ENCODE assay signal across 39 cellular contexts in genomic region chr9:136739509-136739908, GRCh38. TPM values are rescaled to one million over a fixed set of nuclear protein-coding genes. Genes with fewer than 3 reads are reported as not detected.
"Had no signal": no experiment of that assay in that cellular context is flagged by ENCODE, and none has a peak within 500 bp of the region (broad histone marks: within the 10 kb centered on the region; RNA-seq: fewer than 3 reads in every experiment).

No MANE protein-coding gene starts in this region.

- H3K9me3 ChIP-seq: gastrocnemius medialis, heart right ventricle, mucosa of descending colon, neutrophil, pancreas, suprapubic skin, transverse colon, upper lobe of right lung, uterus had no signal

- H3K27me3 ChIP-seq: pancreas had no signal

- H3K4me3 ChIP-seq: gastrocnemius medialis, heart right ventricle, lung, mucosa of descending colon, pancreas, smooth muscle cell, suprapubic skin, transverse colon, upper lobe of right lung, uterus had no signal

- H3K36me3 Mint-ChIP-seq: immature natural killer cell; mesothelial cell of epicardium; naive thymus-derived CD4-positive, alpha-beta T cell had no signal

- H3K4me2 ChIP-seq: smooth muscle cell had no signal

- H3K36me3 ChIP-seq: gastrocnemius medialis, heart right ventricle, neutrophil, pancreas, suprapubic skin, transverse colon, upper lobe of right lung, uterus had no signal

- DNase-seq: effector CD8-positive, alpha-beta T cell; foreskin fibroblast; gastrocnemius medialis; hippocampal formation; immature natural killer cell; islet precursor cell; kidney glomerular epithelial cell; mesenchymal stem cell; mucosa of descending colon; naive thymus-derived CD4-positive, alpha-beta T cell; retina; stimulated activated CD4-positive, alpha-beta T cell treated with anti-CD3 and anti-CD28 coated beads, Interleukin-12 subunit alpha, Interleukin-12 subunit beta, amount 100 ng/mL, for 4 hours; stimulated activated CD4-positive, alpha-beta T cell treated with anti-CD3 and anti-CD28 coated beads, Interleukin-1b, Interleukin-23, amount 100 ng/mL, for 48 hours; stimulated activated CD4-positive, alpha-beta T cell treated with anti-CD3 and anti-CD28 coated beads, Interleukin-4, amount 100 ng/mL, for 1 hour; stimulated activated CD8-positive, alpha-beta memory T cell treated with anti-CD3 and anti-CD28 coated beads, Interleukin-4, amount 100 ng/mL, for 48 hours; stimulated activated naive CD4-positive, alpha-beta T cell; stimulated activated naive CD8-positive, alpha-beta T cell treated with anti-CD3 and anti-CD28 coated beads, Interleukin-15, amount 100 ng/mL, for 72 hours; transverse colon; upper lobe of right lung; uterus had no signal

- H3K4me1 ChIP-seq: gastrocnemius medialis had no signal

- ATAC-seq: esophagus mucosa; gastrocnemius medialis; mucosa of descending colon; naive thymus-derived CD4-positive, alpha-beta T cell; pancreas; sciatic nerve; stimulated activated naive CD8-positive, alpha-beta T cell treated with anti-CD3 and anti-CD28 coated beads, Interleukin-15, amount 100 ng/mL, for 72 hours; upper lobe of right lung had no signal

- H3K27ac ChIP-seq: epithelial cell of prostate, gastrocnemius medialis, heart right ventricle, neutrophil, pancreas, suprapubic skin, transverse colon, upper lobe of right lung, uterus had no signal

- H3K9me3 Mint-ChIP-seq: dendritic cell treated with granulocyte-macrophage colony-stimulating factor and Interleukin-4, amounts not matched to agents 40 ng/mL and 50 ng/mL, for 4 days; immature natural killer cell; mesothelial cell of epicardium; naive thymus-derived CD4-positive, alpha-beta T cell; nephron; stimulated activated naive CD8-positive, alpha-beta T cell treated with anti-CD3 and anti-CD28 coated beads, Interleukin-15, amount 100 ng/mL, for 72 hours had no signal

- H3K27ac Mint-ChIP-seq: dendritic cell treated with granulocyte-macrophage colony-stimulating factor and Interleukin-4, amounts not matched to agents 40 ng/mL and 50 ng/mL, for 4 days; endodermal cell; immature natural killer cell; mesothelial cell of epicardium; naive thymus-derived CD4-positive, alpha-beta T cell; nephron; stimulated activated naive CD8-positive, alpha-beta T cell treated with anti-CD3 and anti-CD28 coated beads, Interleukin-15, amount 100 ng/mL, for 72 hours had no signal

- H3K4me3 Mint-ChIP-seq: dendritic cell treated with granulocyte-macrophage colony-stimulating factor and Interleukin-4, amounts not matched to agents 40 ng/mL and 50 ng/mL, for 4 days; endodermal cell; immature natural killer cell; mesothelial cell of epicardium; nephron; stimulated activated naive CD8-positive, alpha-beta T cell treated with anti-CD3 and anti-CD28 coated beads, Interleukin-15, amount 100 ng/mL, for 72 hours had no signal

- H3K4me1 Mint-ChIP-seq: endodermal cell, immature natural killer cell, nephron had no signal

RNA-seq across cellular contexts. Expression of gene LCN10, which starts 3.2 kb away (rescaled TPM):
- total RNA-seq: cerebellum, glomerular endothelial cell, smooth muscle cell had no signal
- polyA plus RNA-seq: immature natural killer cell, smooth muscle cell had no signal

RNA-seq across cellular contexts. Expression of gene LCN6, which starts 8.8 kb away (rescaled TPM):
- total RNA-seq: cerebellum; endodermal cell; glomerular endothelial cell; liver; mesothelial cell of epicardium; naive thymus-derived CD4-positive, alpha-beta T cell; pulmonary artery endothelial cell; smooth muscle cell had no signal
- polyA plus RNA-seq: immature natural killer cell; naive thymus-derived CD4-positive, alpha-beta T cell; smooth muscle cell had no signal

RNA-seq across cellular contexts. Expression of gene LCN8, which starts 18.5 kb away (rescaled TPM):
- total RNA-seq: cerebellum, endodermal cell, esophagus mucosa, gastrocnemius medialis, glomerular endothelial cell, heart right ventricle, liver, mesothelial cell of epicardium, mucosa of descending colon, omental fat pad, pancreas, posterior vena cava, pulmonary artery endothelial cell, sciatic nerve, smooth muscle cell, suprapubic skin, transverse colon, upper lobe of right lung had no signal
- polyA plus RNA-seq: heart right ventricle; liver; lung; naive thymus-derived CD4-positive, alpha-beta T cell; pancreas; smooth muscle cell had no signal

RNA-seq across cellular contexts. Expression of gene LCN15, which starts 24.8 kb away (rescaled TPM):
- total RNA-seq: cerebellum; esophagus mucosa; gastrocnemius medialis; liver; lung; naive thymus-derived CD4-positive, alpha-beta T cell; omental fat pad; pancreas; posterior vena cava; pulmonary artery endothelial cell; sciatic nerve; smooth muscle cell; upper lobe of right lung; uterus had no signal
- polyA plus RNA-seq: immature natural killer cell; liver; naive thymus-derived CD4-positive, alpha-beta T cell; pancreas; smooth muscle cell had no signal
